In the genomic region with DNA sequence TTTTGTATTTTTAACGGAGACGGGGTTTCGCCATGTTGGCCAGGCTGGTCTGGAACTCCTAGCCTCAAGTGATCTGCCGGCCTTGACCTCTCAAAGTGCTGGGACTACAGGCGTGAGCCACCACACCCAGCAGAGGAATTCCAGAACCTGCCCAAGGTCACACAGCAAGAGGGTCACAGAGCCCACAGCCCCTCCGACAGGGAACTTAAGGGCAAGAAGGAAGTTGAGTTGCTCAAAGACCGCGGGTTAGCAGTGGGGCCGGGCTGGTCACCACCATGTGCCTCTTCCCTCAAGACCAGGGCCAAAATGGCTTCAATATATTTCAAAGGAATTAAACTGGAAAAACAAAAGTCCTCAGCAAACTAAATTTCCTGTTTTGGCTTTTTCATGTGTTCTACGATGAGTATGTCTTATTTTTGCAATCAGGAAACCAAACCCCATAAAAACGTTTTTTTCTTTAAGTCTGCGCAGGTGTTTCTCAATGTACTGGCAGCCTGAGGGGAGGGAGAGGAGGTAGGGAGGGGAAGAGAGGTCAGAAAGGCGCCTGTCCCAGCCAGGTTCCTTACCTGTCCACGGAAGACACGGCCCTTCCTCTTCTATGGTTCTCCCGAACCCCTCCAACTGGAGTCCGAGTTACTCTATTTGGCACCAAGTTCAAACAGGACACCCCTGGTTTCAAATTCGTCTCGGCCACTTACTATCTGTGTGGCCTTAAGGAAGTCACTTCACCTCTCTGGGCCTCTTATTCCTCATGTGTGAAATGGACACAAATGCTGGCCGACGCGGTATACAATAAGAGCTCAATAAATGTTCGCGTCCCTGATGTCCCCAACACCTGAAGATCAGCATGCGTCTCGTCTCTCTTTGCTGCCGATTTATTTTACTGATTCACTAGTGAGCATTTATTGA, we compare ENCODE assay signal across 8 cellular contexts. TPM values are rescaled to one million over a fixed set of nuclear protein-coding genes. Genes with fewer than 3 reads are reported as not detected.
DNase-seq lines count a peak whose midpoint lies in the region; ATAC-seq, FAIRE-seq and TF ChIP-seq lines count a peak whose summit lies in the region.

No MANE protein-coding gene starts in this region.

- no peaks in the 10 kb centered on the region for H3K9me3 Mint-ChIP-seq in stimulated activated naive CD8-positive, alpha-beta T cell treated with anti-CD3 and anti-CD28 coated beads, Interleukin-15, Interleukin-2, amounts not matched to agents 100 ng/mL and 50 ng/mL, for 24 hours

- TF ChIP-seq EP300 in GM12878 (IDR thresholded peaks at IDR 0.05; ENCODE audit: borderline replicate concordance in 1 of 2, control insufficient read depth in 1 of 2, low read depth in 2 of 2, low read length in 2 of 2), result no peak

- no peaks in the 10 kb centered on the region; the same call in 1 of the 2 replicates for H3K79me2 ChIP-seq in GM12878 (ENCODE audit: control insufficient read depth, insufficient read depth, low read length)

- RAD21 ChIA-PET in GM12878 (lab: Charles Lee; ENCODE audit: unreplicated experiment), result interaction anchor here (0.9 to 1.2 kb wide), 2 partner anchors 16 to 147 kb away, joined by 3 to 5 read pairs; no protein-coding TSS in a partner anchor

- H4K20me1 ChIP-seq in GM12878 (ENCODE audit: control insufficient read depth, insufficient read depth), result no peaks in the 10 kb centered on the region

- H3K27me3 Mint-ChIP-seq in stimulated activated naive CD8-positive, alpha-beta T cell treated with anti-CD3 and anti-CD28 coated beads, Interleukin-15, Interleukin-2, amounts not matched to agents 100 ng/mL and 50 ng/mL, for 24 hours, result no peaks in the 10 kb centered on the region

- peaks cover 7% of the 10 kb centered on the region for H3K4me1 ChIP-seq in A673 (ENCODE audit: insufficient read depth, low read length, poor library complexity, severe bottlenecking)
- no peaks in the 10 kb centered on the region for H3K4me1 ChIP-seq in GM12878 (ENCODE audit: control insufficient read depth, insufficient read depth, low read length)

- peak overlapping the region; percentile 96 for H3K4me2 ChIP-seq in GM12878 (ENCODE audit: control insufficient read depth, insufficient read depth)

- peak overlapping the region; percentile 88 for H3K27ac Mint-ChIP-seq in stimulated activated naive CD8-positive, alpha-beta T cell treated with anti-CD3 and anti-CD28 coated beads, Interleukin-15, Interleukin-2, amounts not matched to agents 100 ng/mL and 50 ng/mL, for 24 hours

- H3K4me1 Mint-ChIP-seq in stimulated activated naive CD8-positive, alpha-beta T cell treated with anti-CD3 and anti-CD28 coated beads, Interleukin-15, Interleukin-2, amounts not matched to agents 100 ng/mL and 50 ng/mL, for 24 hours (ENCODE audit: low read depth), result peaks cover 23% of the 10 kb centered on the region

- no peaks in the 10 kb centered on the region for H3K27me3 ChIP-seq in A673 (replicated peaks; ENCODE audit: insufficient read depth, low read depth, low read length, poor library complexity)
- no peaks in the 10 kb centered on the region for H3K27me3 ChIP-seq in GM12878 (replicated peaks in 1 of 2; ENCODE audit: control insufficient read depth in 2 of 2, insufficient read depth in 2 of 2, low read length in 1 of 2)
- H3K27me3 ChIP-seq in kidney epithelial cell (ENCODE audit: control insufficient read depth, insufficient read depth, low read length), result no peaks in the 10 kb centered on the region

- H3K36me3 ChIP-seq in A673 (ENCODE audit: insufficient read depth, low read length, poor library complexity, severe bottlenecking), result no peaks in the 10 kb centered on the region
- no peaks in the 10 kb centered on the region; a peak in 1 of 4 replicates for H3K36me3 ChIP-seq in GM12878 (ENCODE audit: control insufficient read depth in 2 of 2, insufficient read depth in 2 of 2, low read length in 1 of 2)
- H3K36me3 ChIP-seq in kidney epithelial cell (ENCODE audit: control insufficient read depth, insufficient read depth, low read length), result no peaks in the 10 kb centered on the region

- H3K36me3 Mint-ChIP-seq in stimulated activated naive CD8-positive, alpha-beta T cell treated with anti-CD3 and anti-CD28 coated beads, Interleukin-15, Interleukin-2, amounts not matched to agents 100 ng/mL and 50 ng/mL, for 24 hours (ENCODE audit: low read depth), result peaks cover 21% of the 10 kb centered on the region

- peak overlapping the region; percentile 79 for H2AFZ ChIP-seq in GM12878 (ENCODE audit: control insufficient read depth, low read depth, low read length)

- no peak for TF ChIP-seq POLR2A in GM12878 (IDR thresholded peaks at IDR 0.05; ENCODE audit: low read depth, low read length)

- no peak for TF ChIP-seq RAD21 in GM12878 (IDR thresholded peaks at IDR 0.05; ENCODE audit: insufficient read depth, low read depth, low read length)

- BruUV-seq in A673 (replicated peaks; lab: Mats Ljungman, UMichigan) (no TSS peak), GM12878 (replicated peaks; lab: Mats Ljungman, UMichigan) (TSS peak; percentile 81)

- in situ Hi-C loops in GM12878 (cut with MboI), result no loop called here

- H3K27ac ChIP-seq in A673 (ENCODE audit: low read depth, low read length, poor library complexity, severe bottlenecking) (no peak overlapping the region), GM12878 (ENCODE audit: control insufficient read depth, insufficient read depth) (peak overlapping the region; percentile 22; the same call in 1 of the 2 replicates)

- H3K9me3 ChIP-seq in A673 (ENCODE audit: low read depth, low read length, poor library complexity, severe bottlenecking) (no peaks in the 10 kb centered on the region), GM12878 (replicated peaks; ENCODE audit: control insufficient read depth, insufficient read depth, low read length) (no peaks in the 10 kb centered on the region)

- peak overlapping the region; percentile 98 for H3K4me3 Mint-ChIP-seq in stimulated activated naive CD8-positive, alpha-beta T cell treated with anti-CD3 and anti-CD28 coated beads, Interleukin-15, Interleukin-2, amounts not matched to agents 100 ng/mL and 50 ng/mL, for 24 hours

- 25% methylated on average over 27 of the region's 27 CpGs for WGBS in GM12878 (ENCODE audit: insufficient coverage, insufficient replicate concordance, low lambda C conversion rate, missing lambda C conversion rate)

- peak; percentile 92 for FAIRE-seq in GM12878 (lab: Jason Lieb, UNC)

- CTCF ChIA-PET in A673 (lab: Charles Lee), result interaction anchor here (1.0 kb wide), 1 partner anchor 91 kb away, joined by 3 read pairs; no protein-coding TSS in a partner anchor
- CTCF ChIA-PET in GM12878 (lab: Yijun Ruan, JAX), result interaction anchor here (1.0 to 1.6 kb wide), 3 partner anchors 22 to 160 kb away, joined by 3 to 6 read pairs (median 5); a partner anchor contains a TSS

- POLR2A ChIA-PET in A673 (lab: Charles Lee; ENCODE audit: low non-redundant PET), result no interaction called here
- POLR2A ChIA-PET in GM12878 (lab: Charles Lee), result interaction anchor here (1.0 to 1.7 kb wide), 8 partner anchors 7 to 112 kb away, joined by 3 to 7 read pairs (median 6); a partner anchor contains a TSS

- ATAC-seq in GM21360 (IDR thresholded peaks at IDR 0.05; ENCODE audit: unreplicated experiment), result peak; percentile 5
- ATAC-seq in GM12878, result peak; percentile 42

- intact Hi-C loops in A673 (cut with micrococcal nuclease; ENCODE audit: unreplicated experiment), result no loop called here
- intact Hi-C loops in GM12878 (cut with micrococcal nuclease; ENCODE audit: unreplicated experiment), result loop anchor here (2.0 kb wide), 1 partner anchor 25 kb away; a partner anchor contains a TSS

- SMC1A ChIA-PET in GM12878 (lab: Charles Lee; ENCODE audit: uncharacterized antibody, unreplicated experiment), result interaction anchor here (0.8 to 1.5 kb wide), 7 partner anchors 8 to 148 kb away, joined by 3 to 8 read pairs (median 3); no protein-coding TSS in a partner anchor

- DNase-seq in A673 (ENCODE audit: low spot score) (no peak), LoVo (ENCODE audit: low spot score) (peak; percentile 44), GM12878 (ENCODE audit: low read depth, low spot score) (no peak), kidney epithelial cell (ENCODE audit: low read depth) (no peak), D341Med (ENCODE audit: low spot score) (no peak), GM10266 (ENCODE audit: extremely low spot score) (no peak)

- H3K9ac ChIP-seq in GM12878 (ENCODE audit: control insufficient read depth, insufficient read depth, low read length), result peak overlapping the region; percentile 74

- peak overlapping the region; percentile 62 for H3K4me3 ChIP-seq in A673 (ENCODE audit: low read depth, low read length, poor library complexity, severe bottlenecking)
- H3K4me3 ChIP-seq in GM12878, result peak overlapping the region; percentile 74
- peak overlapping the region; percentile 67 for H3K4me3 ChIP-seq in kidney epithelial cell (ENCODE audit: low read depth, low read length)

- TF ChIP-seq CTCF in A673 (conservative IDR thresholded peaks at IDR 0.05; ENCODE audit: low read depth, low read length), result no peak
- no peak for TF ChIP-seq CTCF in GM12878 (IDR thresholded peaks at IDR 0.05 in 2 of 3, conservative IDR thresholded peaks at IDR 0.05 in 1 of 3; ENCODE audit: control insufficient read depth in 2 of 3, extremely low read depth in 1 of 3, insufficient read depth in 1 of 3, low read depth in 3 of 3, low read length in 3 of 3)
- no peak for TF ChIP-seq CTCF in kidney epithelial cell (IDR thresholded peaks at IDR 0.05; ENCODE audit: insufficient read depth, low read length, poor library complexity, severe bottlenecking)
- TF ChIP-seq CTCF in GM10266 (IDR thresholded peaks at IDR 0.05; ENCODE audit: control insufficient read depth, insufficient read depth, low read depth, missing control alignments), result no peak

RNA-seq across cellular contexts. Expression of a gene that starts 0.8 kb away (rescaled TPM):
- total RNA-seq in A673 (2021) (8.2 and 10.7 TPM in 2 replicates), GM12878 (2014; rRNA removed) (4.7 and 7.0 TPM in 2 replicates), GM12878 (2014; rRNA removed; fragmentation: Illumina TruSeq; extraction: Trizol) (4.0 and 4.3 TPM in 2 replicates), GM12878 (2021) (6.9 and 9.5 TPM in 2 replicates), kidney epithelial cell (40.2 and 41.1 TPM in 2 replicates)
- total RNA-seq in GM12878 (2013; cell fraction: nucleolus; rRNA removed), result 39.5 and 55.8 TPM in 2 replicates
- 2.5 TPM for polyA plus RNA-seq in GM12878 (2011; ENCODE audit: low read depth)
- polyA plus RNA-seq in GM12878 (2011; rRNA removed) (6.5 and 12.3 TPM in 2 replicates), GM12878 (2014; fragmentation: Illumina TruSeq; extraction: Trizol) (4.3 and 4.9 TPM in 2 replicates), GM12878 (2014; fragmentation: Nextera tagmentation; extraction: Ambion mirVana) (under 1 TPM; 0.18 to 0.20 TPM), GM12878 (2014; rRNA removed) (7.8 and 8.4 TPM in 2 replicates), GM12878 (2016; fragmentation: Nextera tagmentation; extraction: Ambion mirVana) (1 to 10 TPM; 6.5 to 8.7 TPM)
- polyA plus RNA-seq in GM12878 (2011; cell fraction: cytosol; rRNA removed), result 18.4 and 21.2 TPM in 2 replicates
- polyA plus RNA-seq in GM12878 (2011; cell fraction: nucleus; rRNA removed), result 30.6 and 34.0 TPM in 2 replicates
- polyA plus RNA-seq in GM12878 (2012), result 5.1 and 6.7 TPM in 2 replicates
- 15.9 and 28.0 TPM in 2 replicates for polyA minus RNA-seq in GM12878 (2011; rRNA and poly(A)+ RNA removed)
- polyA minus RNA-seq in GM12878 (2011; cell fraction: cytosol; rRNA and poly(A)+ RNA removed), result 4.3 and 6.4 TPM in 2 replicates
- 11.2 and 20.4 TPM in 2 replicates for polyA minus RNA-seq in GM12878 (2011; cell fraction: nucleus; rRNA and poly(A)+ RNA removed)

RNA-seq across cellular contexts. Expression of a gene that starts 24.3 kb away (rescaled TPM):
- total RNA-seq in A673 (2021), result 36.4 and 36.8 TPM in 2 replicates
- 17.2 and 18.3 TPM in 2 replicates for total RNA-seq in GM12878 (2013; cell fraction: nucleolus; rRNA removed)
- total RNA-seq in GM12878 (2014; rRNA removed), result 3.3 and 4.8 TPM in 2 replicates
- 1.1 and 1.4 TPM in 2 replicates for total RNA-seq in GM12878 (2014; rRNA removed; fragmentation: Illumina TruSeq; extraction: Trizol)
- total RNA-seq in GM12878 (2021), result 16.6 and 16.8 TPM in 2 replicates
- polyA plus RNA-seq in GM12878 (2011; ENCODE audit: low read depth), result 5.3 TPM
- 2.4 and 5.0 TPM in 2 replicates for polyA plus RNA-seq in GM12878 (2011; rRNA removed)
- polyA plus RNA-seq in GM12878 (2011; cell fraction: cytosol; rRNA removed), result 7.0 and 8.4 TPM in 2 replicates
- polyA plus RNA-seq in GM12878 (2011; cell fraction: nucleus; rRNA removed), result 6.0 and 9.9 TPM in 2 replicates
- 6.8 and 7.4 TPM in 2 replicates for polyA plus RNA-seq in GM12878 (2012)
- 9.2 and 9.6 TPM in 2 replicates for polyA plus RNA-seq in GM12878 (2014; fragmentation: Illumina TruSeq; extraction: Trizol)
- 1 to 10 TPM; 1.6 to 2.3 TPM for polyA plus RNA-seq in GM12878 (2014; fragmentation: Nextera tagmentation; extraction: Ambion mirVana)
- polyA plus RNA-seq in GM12878 (2014; rRNA removed), result 6.9 and 7.8 TPM in 2 replicates
- 10 to 100 TPM in 1 of 2 experiments, 1 to 10 TPM in 1; 9.3 to 14.9 TPM for polyA plus RNA-seq in GM12878 (2016; fragmentation: Nextera tagmentation; extraction: Ambion mirVana)
- polyA minus RNA-seq in GM12878 (2011; rRNA and poly(A)+ RNA removed), result 6.9 and 8.5 TPM in 2 replicates
- polyA minus RNA-seq in GM12878 (2011; cell fraction: cytosol; rRNA and poly(A)+ RNA removed), result 6.9 and 9.3 TPM in 2 replicates
- polyA minus RNA-seq in GM12878 (2011; cell fraction: nucleus; rRNA and poly(A)+ RNA removed), result 2.8 and 5.1 TPM in 2 replicates
- 54.3 and 71.5 TPM in 2 replicates for total RNA-seq in kidney epithelial cell
